Comparison of ENCODE assay signal across 8 cellular contexts in genomic region chr17:3935140-3935542, GRCh38. TPM values are rescaled to one million over a fixed set of nuclear protein-coding genes. Genes with fewer than 3 reads are reported as not detected.
DNase-seq lines count a peak whose midpoint lies in the region; ATAC-seq and TF ChIP-seq lines count a peak whose summit lies in the region.

No MANE protein-coding gene starts in this region.

- in situ Hi-C loops in HAP-1 (cut with MboI; ENCODE audit: low sequenced_read_pairs) (no loop called here), Panc1 (cut with HindIII; ENCODE audit: low pct_unique_long_range_greater_than_20kb, low sequenced_read_pairs) (no loop called here)

- 25% methylated on average over 2 of the region's 10 CpGs for WGBS in right lobe of liver (ENCODE audit: insufficient coverage, low coverage, low lambda C conversion rate, missing lambda C conversion rate)

- H3K27me3 Mint-ChIP-seq in T-helper 2 cell treated with Interferon-gamma antibody and Interleukin-4, amounts not matched to agents 5 μg/mL and 100 μg/mL, for 36 hours (ENCODE audit: low read depth): no peaks in the 10 kb centered on the region

- H3K9me3 Mint-ChIP-seq in T-helper 2 cell treated with Interferon-gamma antibody and Interleukin-4, amounts not matched to agents 5 μg/mL and 100 μg/mL, for 36 hours: no peaks in the 10 kb centered on the region

- CTCF ChIA-PET in Panc1 (lab: Charles Lee): interaction anchor here (0.6 to 0.7 kb wide), 2 partner anchors 67 to 271 kb away, joined by 4 to 7 read pairs; no protein-coding TSS in a partner anchor

- POLR2A ChIA-PET in Panc1 (lab: Charles Lee): no interaction called here

- intact Hi-C loops in Panc1 (cut with micrococcal nuclease; ENCODE audit: unreplicated experiment): loop anchor here (5.0 kb wide), 1 partner anchor 72 kb away; no protein-coding TSS in a partner anchor
- intact Hi-C loops in right lobe of liver (cut with DNase I): loop anchor here (10.0 kb wide), 2 partner anchors 70 to 140 kb away; no protein-coding TSS in a partner anchor
- intact Hi-C loops in upper lobe of right lung (cut with DNase I): no loop called here

- H3K36me3 Mint-ChIP-seq in T-helper 2 cell treated with Interferon-gamma antibody and Interleukin-4, amounts not matched to agents 5 μg/mL and 100 μg/mL, for 36 hours (ENCODE audit: low read depth): peaks cover 58% of the 10 kb centered on the region

- H3K4me3 Mint-ChIP-seq in T-helper 2 cell treated with Interferon-gamma antibody and Interleukin-4, amounts not matched to agents 5 μg/mL and 100 μg/mL, for 36 hours: no peak overlapping the region

- TF ChIP-seq CTCF in Panc1 (IDR thresholded peaks at IDR 0.05): peak; percentile 91
- TF ChIP-seq CTCF in choroid plexus epithelial cell (conservative IDR thresholded peaks at IDR 0.05; ENCODE audit: low read depth, low read length): peak; percentile 88
- TF ChIP-seq CTCF in right lobe of liver (IDR thresholded peaks at IDR 0.05): peak; percentile 78 to 83 (median 79)
- TF ChIP-seq CTCF in upper lobe of right lung (IDR thresholded peaks at IDR 0.05): peak; percentile 73

- no peak for TF ChIP-seq POLR2A in right lobe of liver (IDR thresholded peaks at IDR 0.05)

- H3K36me3 ChIP-seq in HAP-1 (replicated peaks) (no peaks in the 10 kb centered on the region), Panc1 (ENCODE audit: control insufficient read depth, insufficient read depth, low read length) (no peaks in the 10 kb centered on the region), right lobe of liver (no peaks in the 10 kb centered on the region), upper lobe of right lung (peaks cover 7% of the 10 kb centered on the region)

- DNase-seq in CD1c-positive myeloid dendritic cell (ENCODE audit: extremely low spot score): peak; percentile 65
- DNase-seq in HAP-1 (ENCODE audit: low spot score in 2 of 2): peak; percentile 28 to 70
- no peak for DNase-seq in Panc1 (ENCODE audit: low read depth, low spot score)
- DNase-seq in choroid plexus epithelial cell (ENCODE audit: low read depth): peak; percentile 86
- DNase-seq in right lobe of liver: peak; percentile 80 to 85 (median 81)
- peak; percentile 88 for DNase-seq in upper lobe of right lung
- no peak for DNase-seq in KG1 (lab: John Stamatoyannopoulos, UW)
- DNase-seq in T-helper 2 cell treated with Interferon-gamma antibody and Interleukin-4, amounts not matched to agents 5 μg/mL and 100 μg/mL, for 36 hours (ENCODE audit: low spot score): no peak

- H3K4me1 Mint-ChIP-seq in T-helper 2 cell treated with Interferon-gamma antibody and Interleukin-4, amounts not matched to agents 5 μg/mL and 100 μg/mL, for 36 hours (ENCODE audit: low read depth): no peaks in the 10 kb centered on the region

- BruUV-seq in Panc1 (replicated peaks; lab: Mats Ljungman, UMichigan): no TSS peak

- H3K27ac ChIP-seq in Panc1 (ENCODE audit: low read length) (no peak overlapping the region), right lobe of liver (no peak overlapping the region), upper lobe of right lung (no peak overlapping the region)

- H3K27ac Mint-ChIP-seq in T-helper 2 cell treated with Interferon-gamma antibody and Interleukin-4, amounts not matched to agents 5 μg/mL and 100 μg/mL, for 36 hours: no peak overlapping the region

- no peaks in the 10 kb centered on the region for H3K9me3 ChIP-seq in HAP-1
- no peaks in the 10 kb centered on the region for H3K9me3 ChIP-seq in Panc1 (ENCODE audit: control insufficient read depth, insufficient read depth, low read depth, low read length)
- no peaks in the 10 kb centered on the region for H3K9me3 ChIP-seq in right lobe of liver
- H3K9me3 ChIP-seq in upper lobe of right lung: no peaks in the 10 kb centered on the region

- H3K4me3 ChIP-seq in HAP-1 (no peak overlapping the region), Panc1 (ENCODE audit: low read depth in 2 of 2, low read length in 2 of 2) (no peak overlapping the region), choroid plexus epithelial cell (ENCODE audit: low read depth, low read length) (no peak overlapping the region), right lobe of liver (no peak overlapping the region), upper lobe of right lung (no peak overlapping the region)

- H3K4me1 ChIP-seq in HAP-1 (no peaks in the 10 kb centered on the region), Panc1 (ENCODE audit: control insufficient read depth, insufficient read depth, low read length) (no peaks in the 10 kb centered on the region), right lobe of liver (no peaks in the 10 kb centered on the region), upper lobe of right lung (no peaks in the 10 kb centered on the region)

- ATAC-seq in Panc1 (peak; percentile 100), right lobe of liver (peak; percentile 97 to 100 (median 98)), upper lobe of right lung (peak; percentile 97)

- no peaks in the 10 kb centered on the region for H3K27me3 ChIP-seq in HAP-1 (ENCODE audit: low read depth)
- no peaks in the 10 kb centered on the region for H3K27me3 ChIP-seq in Panc1 (ENCODE audit: control insufficient read depth, insufficient read depth, low read length)
- no peaks in the 10 kb centered on the region for H3K27me3 ChIP-seq in right lobe of liver
- H3K27me3 ChIP-seq in upper lobe of right lung: no peaks in the 10 kb centered on the region

RNA-seq across cellular contexts. Expression of gene P2RX1, which starts 18.9 kb away (rescaled TPM):
- total RNA-seq in Panc1 (2021; ENCODE audit: unreplicated experiment) (not detected), right lobe of liver (under 1 TPM in 5 of 6 experiments, not detected in 1; 0.50 to 0.78 (median 0.58) TPM), upper lobe of right lung (6.8 TPM)
- not detected for polyA plus RNA-seq in Panc1 (2012; ENCODE audit: insufficient read length)

RNA-seq across cellular contexts. Expression of gene ATP2A3, which starts 29.1 kb away (rescaled TPM):
- total RNA-seq in Panc1 (2021; ENCODE audit: unreplicated experiment) (29.7 TPM), right lobe of liver (1 to 10 TPM; 1.5 to 4.3 (median 2.3) TPM), upper lobe of right lung (44.4 TPM)
- 35.7 TPM for polyA plus RNA-seq in Panc1 (2012; ENCODE audit: insufficient read length)

RNA-seq across cellular contexts. Expression of gene CAMKK1, which starts 42.3 kb away (rescaled TPM):
- total RNA-seq in Panc1 (2021; ENCODE audit: unreplicated experiment): 6.7 TPM
- polyA plus RNA-seq in Panc1 (2012; ENCODE audit: insufficient read length): 5.4 TPM
- total RNA-seq in right lobe of liver: 1 to 10 TPM in 2 of 6 experiments, under 1 TPM in 4; 0.35 to 1.1 (median 0.47) TPM
- total RNA-seq in upper lobe of right lung: 10.1 TPM

Comparison
In these comparisons a context has a peak if more than half of its experiments do, and no peak if none do; other contexts are left out.
1. DNase-seq: peak in CD1c-positive myeloid dendritic cell (single experiment), HAP-1 (2 of 2), choroid plexus epithelial cell (single experiment), right lobe of liver (3 of 3) and upper lobe of right lung (single experiment); none in Panc1 (single experiment), KG1 (single experiment) and T-helper 2 cell treated with Interferon-gamma antibody and Interleukin-4, amounts not matched to agents 5 μg/mL and 100 μg/mL, for 36 hours (single experiment).
2. Peak in every context shown above with its lines, with median percentiles within 50 percentile points of each other: ATAC-seq and CTCF ChIP-seq.